10 cellular contexts compared by ENCODE assay signal in genomic region chr9:109108318-109108717, GRCh38. TPM values are rescaled to one million over a fixed set of nuclear protein-coding genes. Genes with fewer than 3 reads are reported as not detected.
DNase-seq lines count a peak whose midpoint lies in the region; ATAC-seq, FAIRE-seq and TF ChIP-seq lines count a peak whose summit lies in the region.
"Had no signal": no experiment of that assay in that cellular context is flagged by ENCODE, and none has a peak within 500 bp of the region (broad histone marks: within the 10 kb centered on the region; RNA-seq: fewer than 3 reads in every experiment).

No MANE protein-coding gene starts in this region.

- no peak for FAIRE-seq in GM12878 (lab: Jason Lieb, UNC)

- peak overlapping the region in 2 of 3 experiments; percentile 15 to 46 for H3K27ac Mint-ChIP-seq in nephron

- H3K4me1 Mint-ChIP-seq in nephron: peaks cover 53% of the 10 kb centered on the region

- ATAC-seq in GM12878 (peak; percentile 37), HG03342 (IDR thresholded peaks at IDR 0.05; ENCODE audit: unreplicated experiment) (no peak)

- no peak overlapping the region for H3K27ac ChIP-seq in GM12878 (ENCODE audit: control insufficient read depth, insufficient read depth)
- peak overlapping the region in 1 of 4 donors; percentile 63 for H3K27ac ChIP-seq in Peyer's patch

- DNase-seq in EH (ENCODE audit: low read depth) (peak; percentile 62), NCI-H2029 treated with DMSO at 0.1 percent for 48 hours (lab: John Stamatoyannopoulos, UW) (peak; percentile 39), GM12878 (ENCODE audit: low read depth, low spot score) (no peak), SHP77 (lab: John Stamatoyannopoulos, UW) (no peak), Peyer's patch (no peak), cerebellar nuclear complex (lab: John Stamatoyannopoulos, UW) (no peak)
- DNase-seq: activated CD8-positive, alpha-beta memory T cell treated with anti-CD3 and anti-CD28 coated beads for 24 hours; NCI-H2107 had no signal

- H3K9me3 Mint-ChIP-seq in nephron: peaks cover 2% of the 10 kb centered on the region

- H3K36me3 ChIP-seq in GM12878 (ENCODE audit: control insufficient read depth in 2 of 2, insufficient read depth in 2 of 2, low read length in 1 of 2) (peaks cover 4 to 9% of the 10 kb centered on the region in 2 experiments; a peak in 3 of 4 replicates), Peyer's patch (peaks cover 0 to 18% (median 0%) of the 10 kb centered on the region in 3 donors)

- intact Hi-C loops in GM12878 (cut with micrococcal nuclease; ENCODE audit: unreplicated experiment): no loop called here

- no peaks in the 10 kb centered on the region for H3K27me3 Mint-ChIP-seq in nephron (ENCODE audit: low read depth)

- POLR2A ChIA-PET in GM12878 (lab: Charles Lee): interaction anchor here (0.6 to 1.8 kb wide), 3 partner anchors 10 to 100 kb away, joined by 3 to 7 read pairs (median 4); partner anchors contain the start of gene TMEM245

- in situ Hi-C loops in GM12878 (cut with MboI): no loop called here

- H3K4me2 ChIP-seq in GM12878 (ENCODE audit: control insufficient read depth, insufficient read depth): peak overlapping the region; percentile 30; the same call in 1 of the 2 replicates

- peaks cover 18% of the 10 kb centered on the region for H3K4me1 ChIP-seq in GM12878 (ENCODE audit: control insufficient read depth, insufficient read depth, low read length)
- peaks cover 0 to 56% (median 5%) of the 10 kb centered on the region in 4 donors for H3K4me1 ChIP-seq in Peyer's patch

- H3K9ac ChIP-seq in GM12878 (ENCODE audit: control insufficient read depth, insufficient read depth, low read length): no peak overlapping the region

- no peak overlapping the region for H3K4me3 ChIP-seq in GM12878
- H3K4me3 ChIP-seq in Peyer's patch: no peak overlapping the region

- TF ChIP-seq RAD21 in GM12878 (IDR thresholded peaks at IDR 0.05; ENCODE audit: insufficient read depth, low read depth, low read length): no peak

- no peak for TF ChIP-seq EP300 in GM12878 (IDR thresholded peaks at IDR 0.05; ENCODE audit: borderline replicate concordance in 1 of 2, control insufficient read depth in 1 of 2, low read depth in 2 of 2, low read length in 2 of 2)

- H3K9me3 ChIP-seq in GM12878 (replicated peaks; ENCODE audit: control insufficient read depth, insufficient read depth, low read length): no peaks in the 10 kb centered on the region
- H3K9me3 ChIP-seq in Peyer's patch: no peaks in the 10 kb centered on the region

- peaks cover 60% of the 10 kb centered on the region for H3K79me2 ChIP-seq in GM12878 (ENCODE audit: control insufficient read depth, insufficient read depth, low read length)

- H4K20me1 ChIP-seq in GM12878 (ENCODE audit: control insufficient read depth, insufficient read depth): no peaks in the 10 kb centered on the region

- H3K27me3 ChIP-seq in GM12878 (replicated peaks in 1 of 2; ENCODE audit: control insufficient read depth in 2 of 2, insufficient read depth in 2 of 2, low read length in 1 of 2) (no peaks in the 10 kb centered on the region), Peyer's patch (no peaks in the 10 kb centered on the region)

- CTCF ChIA-PET in GM12878 (lab: Yijun Ruan, JAX): interaction anchor here (1.3 to 2.0 kb wide), 3 partner anchors 10 to 20 kb away, joined by 3 to 9 read pairs (median 4); no protein-coding TSS in a partner anchor

- no TSS peak for BruUV-seq in GM12878 (replicated peaks; lab: Mats Ljungman, UMichigan)

- H2AFZ ChIP-seq in GM12878 (ENCODE audit: control insufficient read depth, low read depth, low read length): no peak overlapping the region

- TF ChIP-seq CTCF in GM12878 (IDR thresholded peaks at IDR 0.05 in 2 of 3, conservative IDR thresholded peaks at IDR 0.05 in 1 of 3; ENCODE audit: control insufficient read depth in 2 of 3, extremely low read depth in 1 of 3, insufficient read depth in 1 of 3, low read depth in 3 of 3, low read length in 3 of 3): no peak
- no peak for TF ChIP-seq CTCF in nephron (IDR thresholded peaks at IDR 0.05; ENCODE audit: unreplicated experiment in 3 of 3)
- TF ChIP-seq CTCF in Peyer's patch (IDR thresholded peaks at IDR 0.05): no peak

- RAD21 ChIA-PET in GM12878 (lab: Charles Lee; ENCODE audit: unreplicated experiment): interaction anchor here (1.2 to 3.4 kb wide), 2 partner anchors 10 to 17 kb away, joined by 4 to 20 read pairs; partner anchors contain the start of gene TMEM245

- no peak for TF ChIP-seq POLR2A in GM12878 (IDR thresholded peaks at IDR 0.05; ENCODE audit: low read depth, low read length)
- no peak for TF ChIP-seq POLR2A in Peyer's patch (IDR thresholded peaks at IDR 0.05)

- no peak overlapping the region for H3K4me3 Mint-ChIP-seq in nephron

- 37% methylated on average over 4 of the region's 4 CpGs for WGBS in GM12878 (ENCODE audit: insufficient coverage, insufficient replicate concordance, low lambda C conversion rate, missing lambda C conversion rate)

- H3K36me3 Mint-ChIP-seq in nephron (ENCODE audit: low read depth): peaks cover 30% of the 10 kb centered on the region

- SMC1A ChIA-PET in GM12878 (lab: Charles Lee; ENCODE audit: uncharacterized antibody, unreplicated experiment): interaction anchor here (1.0 to 1.7 kb wide), 5 partner anchors 10 to 15 kb away, joined by 3 to 12 read pairs (median 4); partner anchors contain the start of gene TMEM245

TF ChIP-seq in GM12878, 131 proteins besides CTCF, POLR2A, EP300 and RAD21 (continues in another document):
- no peak for TF ChIP-seq STAT3 (IDR thresholded peaks at IDR 0.05; ENCODE audit: low read depth, low read length)
- TF ChIP-seq, protein P1, sequence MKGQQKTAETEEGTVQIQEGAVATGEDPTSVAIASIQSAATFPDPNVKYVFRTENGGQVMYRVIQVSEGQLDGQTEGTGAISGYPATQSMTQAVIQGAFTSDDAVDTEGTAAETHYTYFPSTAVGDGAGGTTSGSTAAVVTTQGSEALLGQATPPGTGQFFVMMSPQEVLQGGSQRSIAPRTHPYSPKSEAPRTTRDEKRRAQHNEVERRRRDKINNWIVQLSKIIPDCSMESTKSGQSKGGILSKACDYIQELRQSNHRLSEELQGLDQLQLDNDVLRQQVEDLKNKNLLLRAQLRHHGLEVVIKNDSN (IDR thresholded peaks at IDR 0.05; ENCODE audit: borderline replicate concordance, extremely low read length, insufficient read depth, low read depth, low read length): no peak
- no peak for TF ChIP-seq TCF3 (IDR thresholded peaks at IDR 0.05; ENCODE audit: borderline replicate concordance, insufficient read depth, low read depth, low read length)
- no peak for TF ChIP-seq YY1 (IDR thresholded peaks at IDR 0.05; ENCODE audit: low read depth, low read length)
- no peak for TF ChIP-seq SREBF2 (IDR thresholded peaks at IDR 0.05; ENCODE audit: low read length)
- TF ChIP-seq ETV6 (conservative IDR thresholded peaks at IDR 0.05 in 1 of 2, IDR thresholded peaks at IDR 0.05 in 1 of 2; ENCODE audit: borderline replicate concordance in 1 of 2, low read depth in 1 of 2): no peak
- no peak for TF ChIP-seq SMC3 (IDR thresholded peaks at IDR 0.05; ENCODE audit: borderline replicate concordance, low read length)
- peak; percentile 66; the same call in 1 of the 2 replicates for TF ChIP-seq SPI1 (IDR thresholded peaks at IDR 0.05; ENCODE audit: borderline replicate concordance, insufficient read depth, low read depth, low read length)
- TF ChIP-seq DPF2 (IDR thresholded peaks at IDR 0.05): no peak
- TF ChIP-seq SMARCA5 (IDR thresholded peaks at IDR 0.05): no peak
- TF ChIP-seq HDAC2 (IDR thresholded peaks at IDR 0.05): no peak
- TF ChIP-seq ZNF384 (IDR thresholded peaks at IDR 0.05; ENCODE audit: borderline replicate concordance, low read depth, low read length): peak; percentile 69; the same call in 1 of the 2 replicates
- no peak for TF ChIP-seq SMAD5 (IDR thresholded peaks at IDR 0.05; ENCODE audit: low read depth)

RNA-seq across cellular contexts. Expression of gene TMEM245, which starts 11.4 kb away (rescaled TPM):
- 52.2 and 56.2 TPM in 2 replicates for total RNA-seq in GM12878 (2013; cell fraction: nucleolus; rRNA removed)
- 15.1 and 19.0 TPM in 2 replicates for total RNA-seq in GM12878 (2014; rRNA removed)
- total RNA-seq in GM12878 (2014; rRNA removed; fragmentation: Illumina TruSeq; extraction: Trizol): 21.5 and 23.0 TPM in 2 replicates
- total RNA-seq in GM12878 (2021): 19.2 and 20.0 TPM in 2 replicates
- 11.3 TPM for polyA plus RNA-seq in GM12878 (2011; ENCODE audit: low read depth)
- polyA plus RNA-seq in GM12878 (2011; rRNA removed): 36.1 and 39.5 TPM in 2 replicates
- polyA plus RNA-seq in GM12878 (2011; cell fraction: cytosol; rRNA removed): 26.6 and 37.9 TPM in 2 replicates
- 19.0 and 23.0 TPM in 2 replicates for polyA plus RNA-seq in GM12878 (2011; cell fraction: nucleus; rRNA removed)
- polyA plus RNA-seq in GM12878 (2012): 12.3 and 18.0 TPM in 2 replicates
- 21.3 and 26.9 TPM in 2 replicates for polyA plus RNA-seq in GM12878 (2014; fragmentation: Illumina TruSeq; extraction: Trizol)
- polyA plus RNA-seq in GM12878 (2014; fragmentation: Nextera tagmentation; extraction: Ambion mirVana): 10 to 100 TPM in 1 of 2 experiments, 1 to 10 TPM in 1; 7.4 to 11.0 TPM
- polyA plus RNA-seq in GM12878 (2014; rRNA removed): 11.8 and 14.9 TPM in 2 replicates
- polyA plus RNA-seq in GM12878 (2016; fragmentation: Nextera tagmentation; extraction: Ambion mirVana): 10 to 100 TPM; 18.9 to 19.2 TPM
- 86.1 and 93.9 TPM in 2 replicates for polyA minus RNA-seq in GM12878 (2011; rRNA and poly(A)+ RNA removed)
- polyA minus RNA-seq in GM12878 (2011; cell fraction: cytosol; rRNA and poly(A)+ RNA removed): 19.4 and 19.9 TPM in 2 replicates
- 27.3 and 46.3 TPM in 2 replicates for polyA minus RNA-seq in GM12878 (2011; cell fraction: nucleus; rRNA and poly(A)+ RNA removed)
- total RNA-seq in Peyer's patch: 10 to 100 TPM; 14.0 to 78.8 (median 68.3) TPM

RNA-seq across cellular contexts. Expression of gene FRRS1L, which starts 58.7 kb away (rescaled TPM):
- not detected in 2 replicates for total RNA-seq in GM12878 (2013; cell fraction: nucleolus; rRNA removed)
- total RNA-seq in GM12878 (2014; rRNA removed) (under 0.01 TPM in 1 of 2 replicates, not detected in the other), GM12878 (2014; rRNA removed; fragmentation: Illumina TruSeq; extraction: Trizol) (not detected in 2 replicates), GM12878 (2021) (not detected in 2 replicates), Peyer's patch (1 to 10 TPM in 2 of 4 donors, under 1 TPM in 2; 0.80 to 3.8 (median 1.9) TPM)
- polyA plus RNA-seq in GM12878 (2011; ENCODE audit: low read depth): not detected
- polyA plus RNA-seq in GM12878 (2011; rRNA removed) (not detected in 2 replicates), GM12878 (2014; fragmentation: Illumina TruSeq; extraction: Trizol) (not detected in 2 replicates), GM12878 (2014; fragmentation: Nextera tagmentation; extraction: Ambion mirVana) (not detected), GM12878 (2014; rRNA removed) (not detected in 2 replicates), GM12878 (2016; fragmentation: Nextera tagmentation; extraction: Ambion mirVana) (not detected)
- under 0.01 TPM in 1 of 2 replicates, not detected in the other for polyA plus RNA-seq in GM12878 (2011; cell fraction: cytosol; rRNA removed)
- polyA plus RNA-seq in GM12878 (2011; cell fraction: nucleus; rRNA removed): not detected in 2 replicates
- not detected in 2 replicates for polyA plus RNA-seq in GM12878 (2012)
- not detected in 2 replicates for polyA minus RNA-seq in GM12878 (2011; rRNA and poly(A)+ RNA removed)
- polyA minus RNA-seq in GM12878 (2011; cell fraction: cytosol; rRNA and poly(A)+ RNA removed): not detected in 2 replicates
- not detected in 2 replicates for polyA minus RNA-seq in GM12878 (2011; cell fraction: nucleus; rRNA and poly(A)+ RNA removed)

Comparison
In these comparisons a context has a peak if more than half of its experiments do, and no peak if none do; other contexts are left out.
1. DNase-seq: peak in EH (single experiment) and NCI-H2029 treated with DMSO at 0.1 percent for 48 hours (single experiment); none in GM12878 (single experiment), SHP77 (0 of 2), Peyer's patch (0 of 3) and cerebellar nuclear complex (0 of 2).